ENCODE assay signal across 8 cellular contexts in the genomic region with DNA sequence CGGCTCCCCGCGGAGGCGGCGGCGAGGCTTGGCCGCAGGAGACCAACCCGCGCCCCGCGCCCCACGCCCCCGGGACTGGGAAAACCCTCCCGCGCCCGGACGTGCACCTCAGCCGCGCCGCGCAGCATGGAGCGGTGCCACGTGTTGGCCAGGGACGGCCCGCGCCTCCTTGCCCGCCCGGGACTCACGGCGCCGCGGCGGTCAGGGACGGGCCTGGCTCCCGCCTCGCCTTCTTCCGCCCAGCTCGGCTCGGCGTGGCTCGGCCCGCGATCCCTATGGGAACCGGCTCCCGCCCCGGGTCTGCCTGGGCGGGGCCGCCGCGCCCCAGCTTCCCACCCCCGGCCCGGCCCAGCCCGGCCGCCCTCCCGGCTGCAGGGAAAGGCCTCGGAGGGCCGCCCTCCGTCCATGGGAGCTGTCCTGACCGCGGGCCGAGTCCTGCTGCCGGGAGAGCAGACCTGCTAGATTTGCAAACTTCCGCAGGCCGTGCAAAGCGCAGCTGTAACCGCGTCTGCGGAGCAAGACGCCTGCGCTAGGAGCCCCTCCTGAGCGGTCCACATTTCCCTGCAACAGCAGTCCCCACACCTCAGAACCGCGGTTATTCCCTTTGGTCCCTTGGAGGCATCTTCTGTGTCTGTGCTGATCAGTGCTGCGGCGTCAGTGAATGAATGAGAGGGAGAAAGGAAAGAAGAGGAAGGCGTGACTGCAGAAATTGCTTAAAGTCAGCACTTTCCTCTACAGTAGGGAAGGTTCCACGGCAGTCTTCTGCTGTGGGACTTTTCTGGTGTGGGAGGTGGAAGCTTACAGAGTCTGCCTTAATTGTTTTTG. TPM values are rescaled to one million over a fixed set of nuclear protein-coding genes. Genes with fewer than 3 reads are reported as not detected.
DNase-seq lines count a peak whose midpoint lies in the region; ATAC-seq, FAIRE-seq and TF ChIP-seq lines count a peak whose summit lies in the region.

Gene CDKL1, minus strand, starts transcription at position 246 of the 825 bp plus-strand sequence. CDS start 1,013 bp downstream, outside the sequence.

- H3K27me3 ChIP-seq in HUES6 (ENCODE audit: control insufficient read depth, insufficient read depth, low read length) (peaks cover 12% of the 10 kb centered on the region; the same call in 1 of the 2 replicates), astrocyte (ENCODE audit: insufficient read depth, low read length) (no peaks in the 10 kb centered on the region), right cardiac atrium (ENCODE audit: control insufficient read depth, insufficient read depth) (no peaks in the 10 kb centered on the region), vagina (no peaks in the 10 kb centered on the region)

- TF ChIP-seq CTCF in Calu3 (IDR thresholded peaks at IDR 0.05; ENCODE audit: unreplicated experiment) (no peak), astrocyte (IDR thresholded peaks at IDR 0.05; ENCODE audit: insufficient read depth, low read depth, low read length) (no peak), progenitor cell of endocrine pancreas (IDR thresholded peaks at IDR 0.05; ENCODE audit: unreplicated experiment) (no peak), vagina (IDR thresholded peaks at IDR 0.05) (no peak)

- H3K4me2 ChIP-seq in astrocyte (ENCODE audit: low read length): peak within 1 kb of the TSS; percentile 90

- BruUV-seq in Calu3 (replicated peaks; lab: Mats Ljungman, UMichigan): no TSS peak

- DNase-seq in Calu3: peak; percentile 63
- DNase-seq in T-helper 1 cell: peak; percentile 15 to 23 (median 22)
- DNase-seq in astrocyte (ENCODE audit: low read depth): peak; percentile 69
- peak; percentile 63 to 89 (median 88) for DNase-seq in right cardiac atrium
- DNase-seq in progenitor cell of endocrine pancreas (ENCODE audit: low spot score, unreplicated experiment): peak; percentile 53
- DNase-seq in vagina (ENCODE audit: extremely low spot score in 2 of 2): peak in 1 of 2 donors; percentile 88

- no peak for FAIRE-seq in astrocyte (lab: Jason Lieb, UNC)

- H3K9me3 ChIP-seq in HUES6 (ENCODE audit: control insufficient read depth, insufficient read depth, low read depth, low read length) (no peaks in the 10 kb centered on the region), astrocyte (ENCODE audit: insufficient read depth, low read depth, low read length) (no peaks in the 10 kb centered on the region), right cardiac atrium (ENCODE audit: control insufficient read depth, low read length) (no peaks in the 10 kb centered on the region), vagina (no peaks in the 10 kb centered on the region)

- peak within 1 kb of the TSS; percentile 65 for H3K4me3 ChIP-seq in HUES6 (ENCODE audit: low read depth, low read length)
- peak within 1 kb of the TSS; percentile 83 for H3K4me3 ChIP-seq in astrocyte (ENCODE audit: insufficient read depth, low read depth, low read length)
- H3K4me3 ChIP-seq in right cardiac atrium (ENCODE audit: low read length): peak within 1 kb of the TSS; percentile 73
- peak within 1 kb of the TSS; percentile 57 to 96 for H3K4me3 ChIP-seq in vagina

- no peaks in the 10 kb centered on the region for H3K79me2 ChIP-seq in astrocyte (ENCODE audit: insufficient read depth, low read length)

- H3K27ac ChIP-seq in HUES6 (ENCODE audit: low read depth, low read length) (no peak within 1 kb of the TSS), astrocyte (ENCODE audit: low read depth, low read length) (peak within 1 kb of the TSS; percentile 71), right cardiac atrium (ENCODE audit: low read length) (peak within 1 kb of the TSS; percentile 34), vagina (peak within 1 kb of the TSS; percentile 80)

- CTCF ChIA-PET in Calu3 (lab: Charles Lee): interaction anchor here (0.7 to 1.4 kb wide), 3 partner anchors 20 to 79 kb away, joined by 3 to 7 read pairs (median 5); no protein-coding TSS in a partner anchor

- H3K4me1 ChIP-seq in HUES6 (ENCODE audit: control insufficient read depth, insufficient read depth, low read length): peaks cover 13% of the 10 kb centered on the region
- H3K4me1 ChIP-seq in astrocyte (ENCODE audit: insufficient read depth, low read length): peaks cover 4% of the 10 kb centered on the region
- H3K4me1 ChIP-seq in right cardiac atrium (ENCODE audit: control insufficient read depth, insufficient read depth, low read length): no peaks in the 10 kb centered on the region
- H3K4me1 ChIP-seq in vagina: peaks cover 42% of the 10 kb centered on the region

- H3K4me1 Mint-ChIP-seq in Calu3 (ENCODE audit: low read depth, unreplicated experiment): no peaks in the 10 kb centered on the region
- H3K4me1 Mint-ChIP-seq in astrocyte (ENCODE audit: low read depth, unreplicated experiment): peaks cover 6% of the 10 kb centered on the region
- peaks cover 11% of the 10 kb centered on the region for H3K4me1 Mint-ChIP-seq in progenitor cell of endocrine pancreas (ENCODE audit: low read depth)

- TF ChIP-seq POLR2A in vagina (IDR thresholded peaks at IDR 0.05): peak in 1 of 2 donors; percentile 7

- peak within 1 kb of the TSS; percentile 73 for H3K27ac Mint-ChIP-seq in Calu3 (ENCODE audit: unreplicated experiment)
- peak within 1 kb of the TSS; percentile 83 for H3K27ac Mint-ChIP-seq in astrocyte (ENCODE audit: unreplicated experiment)
- peak within 1 kb of the TSS; percentile 91 for H3K27ac Mint-ChIP-seq in progenitor cell of endocrine pancreas

- no peaks in the 10 kb centered on the region for H3K36me3 ChIP-seq in HUES6 (ENCODE audit: control insufficient read depth, insufficient read depth, low read length)
- no peaks in the 10 kb centered on the region for H3K36me3 ChIP-seq in astrocyte (ENCODE audit: insufficient read depth, low read length)
- no peaks in the 10 kb centered on the region for H3K36me3 ChIP-seq in vagina

- intact Hi-C loops in Calu3 (cut with micrococcal nuclease; ENCODE audit: unreplicated experiment) (loop anchor here (1.0 to 5.0 kb wide), 3 partner anchors 32 to 135 kb away; partner anchors contain the start of gene MAP4K5), right cardiac atrium (cut with DNase I) (no loop called here), vagina (cut with DNase I) (loop anchor here (10.0 kb wide), 1 partner anchor 52 kb away; no protein-coding TSS in a partner anchor)

- no peaks in the 10 kb centered on the region for H3K9me3 Mint-ChIP-seq in Calu3 (ENCODE audit: low read depth, unreplicated experiment)
- peaks cover under 1% of the 10 kb centered on the region for H3K9me3 Mint-ChIP-seq in astrocyte (ENCODE audit: unreplicated experiment)
- no peaks in the 10 kb centered on the region for H3K9me3 Mint-ChIP-seq in progenitor cell of endocrine pancreas (ENCODE audit: low read depth)

- H3K4me3 Mint-ChIP-seq in Calu3 (ENCODE audit: low read depth, unreplicated experiment): peak within 1 kb of the TSS; percentile 77
- H3K4me3 Mint-ChIP-seq in astrocyte (ENCODE audit: unreplicated experiment): peak within 1 kb of the TSS; percentile 91
- H3K4me3 Mint-ChIP-seq in progenitor cell of endocrine pancreas (ENCODE audit: low read depth): peak within 1 kb of the TSS; percentile 72

- H2AFZ ChIP-seq in astrocyte (ENCODE audit: low read depth, low read length): peak within 1 kb of the TSS; percentile 91

- H4K20me1 ChIP-seq in astrocyte (ENCODE audit: insufficient read depth, low read length): no peaks in the 10 kb centered on the region

- WGBS in right cardiac atrium: under 1% methylated on average over 77 of the region's 77 CpGs

- H3K9ac ChIP-seq in HUES6 (ENCODE audit: low read length): peak within 1 kb of the TSS; percentile 54
- peak within 1 kb of the TSS; percentile 88 for H3K9ac ChIP-seq in astrocyte (ENCODE audit: low read length)

- ATAC-seq in GM19468 (IDR thresholded peaks at IDR 0.05; ENCODE audit: extremely low read depth, unreplicated experiment) (peak; percentile 19), right cardiac atrium (peak; percentile 94 to 96)

- H3K27me3 Mint-ChIP-seq in Calu3 (ENCODE audit: unreplicated experiment) (no peaks in the 10 kb centered on the region), astrocyte (ENCODE audit: low read depth, unreplicated experiment) (no peaks in the 10 kb centered on the region), progenitor cell of endocrine pancreas (peaks cover 38% of the 10 kb centered on the region)

- peaks cover 20% of the 10 kb centered on the region for H3K36me3 Mint-ChIP-seq in Calu3 (ENCODE audit: insufficient read depth, unreplicated experiment)
- peaks cover 8% of the 10 kb centered on the region for H3K36me3 Mint-ChIP-seq in astrocyte (ENCODE audit: low read depth, unreplicated experiment)
- no peaks in the 10 kb centered on the region for H3K36me3 Mint-ChIP-seq in progenitor cell of endocrine pancreas (ENCODE audit: insufficient read depth)

RNA-seq across cellular contexts. Expression of gene CDKL1, which starts in this region (rescaled TPM):
- total RNA-seq in Calu3 (2022) (3.0 and 3.7 TPM in 2 replicates), astrocyte (5.4 and 5.9 TPM in 2 replicates), right cardiac atrium (1 to 10 TPM; 1.8 to 4.7 (median 3.5) TPM), progenitor cell of endocrine pancreas (1.3 and 1.5 TPM in 2 replicates), vagina (30.7 TPM)
- polyA plus RNA-seq in right cardiac atrium: 1.0 TPM

Comparison
In these comparisons a context has a peak if more than half of its experiments do, and no peak if none do; other contexts are left out.
1. intact Hi-C loops: an anchor here in Calu3 (1.0 to 5.0 kb wide) and vagina (10.0 kb wide); none called in right cardiac atrium.